ENCODE assay signal across 29 cellular contexts in the genomic region with DNA sequence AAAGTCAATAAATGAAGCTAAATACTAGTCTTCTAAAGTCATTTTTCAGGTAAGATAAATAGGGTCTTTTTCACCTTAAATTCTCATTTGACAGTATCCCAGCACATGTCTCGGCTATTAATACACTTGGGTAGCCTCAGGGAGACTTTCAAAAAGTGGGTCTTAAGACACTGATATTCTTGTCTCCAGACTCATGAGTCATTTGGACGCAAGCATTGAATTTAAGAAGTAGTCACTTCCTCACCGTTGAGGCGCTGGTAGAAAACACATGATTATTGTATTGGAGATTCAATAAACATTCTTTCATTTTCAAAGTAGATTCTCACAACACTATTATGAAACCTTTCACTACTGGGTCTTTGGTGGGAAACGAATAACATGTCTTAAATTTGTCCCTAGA.
DNase-seq lines count a peak whose midpoint lies in the region; ATAC-seq and TF ChIP-seq lines count a peak whose summit lies in the region.
"Had no signal": no experiment of that assay in that cellular context is flagged by ENCODE, and none has a peak within 500 bp of the region (broad histone marks: within the 10 kb centered on the region; RNA-seq: fewer than 3 reads in every experiment).

No MANE protein-coding gene starts in this region.

- CTCF ChIA-PET in GM10248 (lab: Yijun Ruan, JAX): no interaction called here

- H3K9ac ChIP-seq in smooth muscle cell (ENCODE audit: low read depth): no peak overlapping the region
- H3K9ac ChIP-seq: BLaER1 had no signal

- H3K27ac ChIP-seq in SJSA1 (peak overlapping the region; percentile 64), smooth muscle cell (ENCODE audit: low read depth) (no peak overlapping the region)
- H3K27ac ChIP-seq: BLaER1 had no signal

- no peaks in the 10 kb centered on the region for H3K79me2 ChIP-seq in smooth muscle cell (ENCODE audit: low read depth)

- no peaks in the 10 kb centered on the region for H3F3A ChIP-seq in smooth muscle cell (ENCODE audit: low read depth)

- H4K20me1 ChIP-seq in smooth muscle cell (ENCODE audit: low read depth): no peaks in the 10 kb centered on the region
- H4K20me1 ChIP-seq: BLaER1 had no signal

- DNase-seq in HT1080 (ENCODE audit: low read depth): peak; percentile 79
- peak; percentile 32 to 84 for DNase-seq in NOMO-1 (lab: John Stamatoyannopoulos, UW; ENCODE audit: unreplicated experiment in 2 of 2)
- peak in 1 of 2 experiments; percentile 48 for DNase-seq in SJSA1 (ENCODE audit: low read depth in 1 of 2, low spot score in 2 of 2)
- no peak for DNase-seq in smooth muscle cell (lab: John Stamatoyannopoulos, UW; ENCODE audit: unreplicated experiment)
- no peak for DNase-seq in NCI-H2081 (lab: John Stamatoyannopoulos, UW)
- no peak for DNase-seq in GM10248 (ENCODE audit: extremely low spot score)
- DNase-seq: activated CD4-positive, alpha-beta T cell treated with anti-CD3 and anti-CD28 coated beads, Interleukin-2, amount 10 ng/mL, durations not matched to agents 24 days and 14 days; activated effector memory CD4-positive, alpha-beta T cell treated with anti-CD3 and anti-CD28 coated beads, Interleukin-2, amount 50 U/mL, for 16 hours; activated naive CD8-positive, alpha-beta T cell treated with anti-CD3 and anti-CD28 coated beads for 36 hours; activated T-cell treated with anti-CD3 and anti-CD28 coated beads, Interleukin-2, amount 50 U/mL, for 24 hours; anterior cingulate cortex; Caco-2; DMS79; GF-D8; hippocampal formation; KBM-7; MM.1S; NCI-H1436 treated with DMSO at 0.1 percent for 48 hours; NCI-H2107; NCI-H82; stimulated activated CD4-positive, alpha-beta T cell treated with anti-CD3 and anti-CD28 coated beads, Interleukin-15, amount 100 ng/mL, for 24 hours; substantia nigra; T1000; trophoblast cell had no signal

- H3K4me1 ChIP-seq in SJSA1 (replicated peaks) (peaks cover 19% of the 10 kb centered on the region), smooth muscle cell (ENCODE audit: low read depth) (no peaks in the 10 kb centered on the region)
- H3K4me1 ChIP-seq: BLaER1, Caco-2 had no signal

- peak overlapping the region; percentile 48 for H3K4me2 ChIP-seq in smooth muscle cell
- H3K4me2 ChIP-seq: BLaER1 had no signal

- no peak for ATAC-seq in GM18498 (IDR thresholded peaks at IDR 0.05; ENCODE audit: unreplicated experiment)
- ATAC-seq: stimulated activated effector memory CD8-positive, alpha-beta T cell treated with anti-CD3 and anti-CD28 coated beads, Interleukin-12 subunit alpha, Interleukin-12 subunit beta, amount 100 ng/mL, for 72 hours; WTC11 had no signal

- TF ChIP-seq CTCF in smooth muscle cell (IDR thresholded peaks at IDR 0.05; ENCODE audit: borderline replicate concordance, insufficient read depth, poor library complexity, severe bottlenecking): no peak
- TF ChIP-seq CTCF in GM10248 (IDR thresholded peaks at IDR 0.05; ENCODE audit: control extremely low read depth, extremely low read depth, low read depth, missing control alignments): no peak

- H3K36me3 ChIP-seq in SJSA1 (no peaks in the 10 kb centered on the region), smooth muscle cell (ENCODE audit: low read depth) (no peaks in the 10 kb centered on the region)
- H3K36me3 ChIP-seq: BLaER1 had no signal

- 54% methylated on average over 5 of the region's 5 CpGs for WGBS in smooth muscle cell (ENCODE audit: low lambda C conversion rate)

- H3K4me3 ChIP-seq in SJSA1: no peak overlapping the region
- no peak overlapping the region for H3K4me3 ChIP-seq in smooth muscle cell
- H3K4me3 ChIP-seq: BLaER1, lung had no signal

- no peak overlapping the region for H2AFZ ChIP-seq in smooth muscle cell (ENCODE audit: low read depth)

- H3K27me3 ChIP-seq in SJSA1 (replicated peaks): no peaks in the 10 kb centered on the region
- H3K27me3 ChIP-seq in smooth muscle cell (ENCODE audit: low read depth): no peaks in the 10 kb centered on the region
- H3K27me3 ChIP-seq: BLaER1 had no signal

- H3K9me3 ChIP-seq in SJSA1 (replicated peaks): no peaks in the 10 kb centered on the region
- H3K9me3 ChIP-seq in smooth muscle cell (replicated peaks; ENCODE audit: low read depth): no peaks in the 10 kb centered on the region
- H3K9me3 ChIP-seq: BLaER1, Caco-2 had no signal

- POLR2A ChIA-PET in GM10248 (lab: Yijun Ruan, JAX): no interaction called here

Comparison
In these comparisons a context has a peak if more than half of its experiments do, and no peak if none do; other contexts are left out.
1. DNase-seq: peak in HT1080 (single experiment) and NOMO-1 (2 of 2); none in smooth muscle cell (single experiment), NCI-H2081 (0 of 2) and GM10248 (single experiment).